27 cellular contexts compared by ENCODE assay signal in the genomic region with DNA sequence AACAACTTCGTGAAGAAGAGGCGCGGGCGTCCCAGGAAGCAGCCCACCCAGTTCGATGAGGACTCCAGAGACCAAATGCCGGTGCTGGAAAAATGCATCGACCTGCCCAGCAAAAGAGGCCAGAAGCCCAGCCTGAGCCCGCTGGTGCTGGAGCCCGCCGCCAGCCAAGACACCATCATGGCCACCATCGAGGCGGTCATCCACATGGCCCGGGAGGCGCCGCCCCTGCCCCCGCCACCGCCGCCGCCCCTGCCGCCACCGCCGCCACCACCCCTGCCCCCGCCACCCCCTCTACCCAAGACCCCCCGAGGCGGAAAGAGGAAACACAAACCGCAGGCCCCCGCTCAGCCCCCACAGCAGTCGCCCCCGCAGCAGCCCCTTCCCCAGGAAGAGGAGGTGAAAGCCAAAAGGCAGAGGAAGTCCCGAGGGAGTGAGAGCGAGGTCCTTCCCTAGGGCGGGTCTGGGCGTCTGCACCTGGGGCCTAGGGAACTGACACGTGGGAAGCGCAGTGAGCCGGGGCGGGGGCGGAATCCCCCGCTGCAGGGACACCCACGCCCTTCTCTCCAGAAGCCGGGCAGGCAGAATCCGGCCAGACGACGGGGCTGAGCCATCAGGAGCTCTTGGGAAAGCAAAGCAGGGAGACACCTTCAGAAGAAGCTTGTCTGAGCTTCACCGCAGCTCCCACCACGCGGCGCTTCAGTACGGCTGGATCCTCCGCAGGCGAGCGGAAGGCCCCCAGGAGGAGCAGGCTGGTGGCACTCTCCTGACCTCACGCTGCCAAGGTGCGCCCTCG.
DNase-seq lines count a peak whose midpoint lies in the region; ATAC-seq, FAIRE-seq and TF ChIP-seq lines count a peak whose summit lies in the region.
"Had no signal": no experiment of that assay in that cellular context is flagged by ENCODE, and none has a peak within 500 bp of the region (broad histone marks: within the 10 kb centered on the region; RNA-seq: fewer than 3 reads in every experiment).

No MANE protein-coding gene starts in this region.

- TF ChIP-seq POLR2A in H1 (IDR thresholded peaks at IDR 0.05; ENCODE audit: control extremely low read depth in 1 of 2, low read depth in 2 of 2, low read length in 2 of 2) = no peak

- H2BK15ac ChIP-seq in H1 (ENCODE audit: low read length) = no peak overlapping the region

- no peak overlapping the region for H3K4ac ChIP-seq in H1 (replicated peaks; ENCODE audit: insufficient read length, low read depth, low read length)

- FAIRE-seq in H1 (lab: Jason Lieb, UNC) = no peak
- FAIRE-seq in kidney (lab: Jason Lieb, UNC) = no peak
- FAIRE-seq: GM12892, H54 had no signal

- no peak overlapping the region for H3K18ac ChIP-seq in H1 (ENCODE audit: extremely low read depth, low read length)

- peak overlapping the region; percentile 38; the same call in 1 of the 2 replicates for H4K8ac ChIP-seq in H1 (ENCODE audit: extremely low read depth, insufficient read depth, low read length)

- H2BK20ac ChIP-seq in H1 (ENCODE audit: low read length) = no peak overlapping the region

- H2AK5ac ChIP-seq in H1 (ENCODE audit: low read depth, low read length) = no peak overlapping the region

- no peaks in the 10 kb centered on the region for H3K79me2 ChIP-seq in H1 (ENCODE audit: control insufficient read depth in 1 of 2, insufficient read depth in 2 of 2, low read length in 2 of 2)

- no peak overlapping the region for H2BK120ac ChIP-seq in H1 (replicated peaks; ENCODE audit: low read depth, low read length)

- no peak overlapping the region for H4K5ac ChIP-seq in H1 (ENCODE audit: insufficient read length, low read depth, low read length)

- peak overlapping the region; percentile 14; the same call in 1 of the 2 replicates for H3K4me3 ChIP-seq in H7 (ENCODE audit: insufficient read depth, low read depth, low read length)
- H3K4me3 ChIP-seq in H1 (ENCODE audit: extremely low read depth in 1 of 4, insufficient read depth in 2 of 4, low read depth in 3 of 4, low read length in 4 of 4) = no peak overlapping the region
- no peak overlapping the region for H3K4me3 ChIP-seq in kidney (ENCODE audit: low read length in 2 of 2)
- H3K4me3 ChIP-seq in aorta (ENCODE audit: low read length in 2 of 2) = no peak overlapping the region
- H3K4me3 ChIP-seq: SJSA1 had no signal

- H3K4me1 Mint-ChIP-seq in osteocyte (ENCODE audit: unreplicated experiment) = peaks cover 20% of the 10 kb centered on the region
- H3K4me1 Mint-ChIP-seq: CD4-positive, alpha-beta memory T cell had no signal

- no peak overlapping the region for H3K56ac ChIP-seq in H1 (replicated peaks; ENCODE audit: insufficient read length, low read depth, low read length)

- peak; percentile 36 for DNase-seq in H7
- DNase-seq in H1 (ENCODE audit: low read depth in 1 of 2, low spot score in 2 of 2) = no peak
- DNase-seq in kidney = peak; percentile 73
- peak; percentile 82 for DNase-seq in osteocyte (ENCODE audit: extremely low spot score, unreplicated experiment)
- DNase-seq in SKM-1 treated with dmso at 0.1 percent for 144 hours (lab: John Stamatoyannopoulos, UW; ENCODE audit: unreplicated experiment) = no peak
- DNase-seq in aorta = no peak
- DNase-seq: C1 segment of cervical spinal cord; CD4-positive, alpha-beta memory T cell; COR-L47; EL; HFFc6; IMR-90; MM.1S; NCI-H1048; NCI-H1417; NCI-H1694; NCI-H2029 treated with DMSO at 0.1 percent for 48 hours; NCI-H226; NCI-H510A; NCI-H69; Right ventricle myocardium superior; RPMI8226 had no signal

- H3K23me2 ChIP-seq in H1 (ENCODE audit: low read depth, low read length) = no peaks in the 10 kb centered on the region

- no peak overlapping the region for H3K9ac ChIP-seq in H1 (replicated peaks in 1 of 4; ENCODE audit: extremely low read depth in 1 of 4, low read depth in 3 of 4, low read length in 3 of 4)
- H3K9ac ChIP-seq in kidney (ENCODE audit: low read length in 2 of 2) = no peak overlapping the region
- H3K9ac ChIP-seq: KMS-11 had no signal

- H3K27me3 ChIP-seq in H7 (ENCODE audit: control insufficient read depth, insufficient read depth, low read length) (no peaks in the 10 kb centered on the region), H1 (replicated peaks in 1 of 4; ENCODE audit: control insufficient read depth in 3 of 4, extremely low read depth in 1 of 4, insufficient read depth in 3 of 4, low read length in 3 of 4) (no peaks in the 10 kb centered on the region), aorta (ENCODE audit: control insufficient read depth in 1 of 2, insufficient read depth in 2 of 2, low read length in 1 of 2) (no peaks in the 10 kb centered on the region)
- H3K27me3 ChIP-seq: SJSA1 had no signal

- H3K36me3 ChIP-seq in H7 (replicated peaks; ENCODE audit: control insufficient read depth, insufficient read depth, low read length) (no peaks in the 10 kb centered on the region), H1 (ENCODE audit: control insufficient read depth in 2 of 4, insufficient read depth in 4 of 4, low read length in 3 of 4) (no peaks in the 10 kb centered on the region; a peak in 1 of 8 replicates), kidney (ENCODE audit: control insufficient read depth in 1 of 2, insufficient read depth in 2 of 2, low read length in 2 of 2) (peaks cover 0 to 2% of the 10 kb centered on the region in 2 donors), aorta (ENCODE audit: control insufficient read depth in 1 of 2, insufficient read depth in 2 of 2, low read length in 1 of 2) (peaks cover 0 to 2% of the 10 kb centered on the region in 2 donors)
- H3K36me3 ChIP-seq: SJSA1 had no signal

- no peak overlapping the region for H4K91ac ChIP-seq in H1 (replicated peaks; ENCODE audit: insufficient read length, low read length)

- H3K4me3 Mint-ChIP-seq in osteocyte (ENCODE audit: unreplicated experiment) = no peak overlapping the region
- H3K4me3 Mint-ChIP-seq: CD4-positive, alpha-beta memory T cell; HFFc6 had no signal

- no peak overlapping the region for H3K23ac ChIP-seq in H1 (ENCODE audit: insufficient read length)

- CTCF ChIA-PET in H1 (lab: Charles Lee; ENCODE audit: partially characterized antibody) = no interaction called here

- ATAC-seq in aorta (ENCODE audit: low FRiP score) (no peak), HG03460 (IDR thresholded peaks at IDR 0.05; ENCODE audit: unreplicated experiment) (no peak)

- H3K9me3 ChIP-seq in H1 (ENCODE audit: insufficient read depth in 2 of 2, low read depth in 1 of 2, low read length in 1 of 2) (no peaks in the 10 kb centered on the region; a peak in 1 of 4 replicates), kidney (ENCODE audit: control insufficient read depth in 1 of 2, low read length in 2 of 2) (no peaks in the 10 kb centered on the region), aorta (ENCODE audit: control insufficient read depth, low read length) (no peaks in the 10 kb centered on the region)
- H3K9me3 ChIP-seq: SJSA1 had no signal

- POLR2A ChIA-PET in H1 (lab: Charles Lee; ENCODE audit: partially characterized antibody) = interaction anchor here (0.7 kb wide), 1 partner anchor 10 kb away, joined by 3 read pairs; no protein-coding TSS in a partner anchor

- H2BK5ac ChIP-seq in H1 (ENCODE audit: low read depth, low read length) = no peak overlapping the region

- TF ChIP-seq EP300 in H1 (IDR thresholded peaks at IDR 0.05; ENCODE audit: borderline replicate concordance in 1 of 2, low read depth in 2 of 2, low read length in 2 of 2) = no peak

- no peak overlapping the region for H3K14ac ChIP-seq in H1 (ENCODE audit: insufficient read length)

- 96% methylated on average over 36 of the region's 55 CpGs; no CpG with 5 or more reads in 1 of the 2 experiments for WGBS in H1 (ENCODE audit: extremely low coverage in 1 of 2, insufficient coverage in 1 of 2, insufficient read length in 1 of 2, insufficient replicate concordance in 2 of 2, low coverage in 1 of 2, low lambda C conversion rate in 2 of 2, missing lambda C conversion rate in 1 of 2), 2 experiments
- 86 to 90% methylated on average over 48 to 55 of the region's 55 CpGs for WGBS in aorta, 2 donors

- peaks cover 4% of the 10 kb centered on the region for H3K9me3 Mint-ChIP-seq in osteocyte (ENCODE audit: unreplicated experiment)

- no peaks in the 10 kb centered on the region for H4K20me1 ChIP-seq in H1 (replicated peaks in 1 of 2; ENCODE audit: control insufficient read depth in 1 of 2, insufficient read depth in 2 of 2, low read length in 2 of 2)

- no peaks in the 10 kb centered on the region for H3K79me1 ChIP-seq in H1 (ENCODE audit: low read depth, low read length)

- no peak overlapping the region for H2AFZ ChIP-seq in H1 (ENCODE audit: low read length)

- no peak for TF ChIP-seq RAD21 in H1 (IDR thresholded peaks at IDR 0.05 in 1 of 2, conservative IDR thresholded peaks at IDR 0.05 in 1 of 2; ENCODE audit: low read depth in 2 of 2, low read length in 2 of 2)

- no peak overlapping the region for H3K27ac Mint-ChIP-seq in osteocyte (ENCODE audit: unreplicated experiment)
- H3K27ac Mint-ChIP-seq: CD4-positive, alpha-beta memory T cell; HFFc6 had no signal

- no peaks in the 10 kb centered on the region for H3K27me3 Mint-ChIP-seq in osteocyte (ENCODE audit: unreplicated experiment)
- H3K27me3 Mint-ChIP-seq: CD4-positive, alpha-beta memory T cell had no signal

- intact Hi-C loops in kidney (cut with DNase I) (no loop called here), aorta (cut with DNase I) (no loop called here)

- peaks cover 48% of the 10 kb centered on the region for H3K36me3 Mint-ChIP-seq in osteocyte (ENCODE audit: unreplicated experiment)
- H3K36me3 Mint-ChIP-seq: CD4-positive, alpha-beta memory T cell had no signal

- H3K4me1 ChIP-seq in H1 (replicated peaks in 1 of 4; ENCODE audit: control insufficient read depth in 3 of 4, insufficient read depth in 4 of 4, low read length in 3 of 4) = no peaks in the 10 kb centered on the region; a peak in 1 of 7 replicates
- peaks cover 2 to 19% of the 10 kb centered on the region in 2 donors for H3K4me1 ChIP-seq in kidney (ENCODE audit: control insufficient read depth in 1 of 2, insufficient read depth in 1 of 2, low read depth in 1 of 2, low read length in 2 of 2)
- no peaks in the 10 kb centered on the region for H3K4me1 ChIP-seq in aorta (ENCODE audit: control insufficient read depth in 1 of 2, insufficient read depth in 2 of 2, low read length in 2 of 2)

- H2BK12ac ChIP-seq in H1 (ENCODE audit: low read depth, low read length) = no peak overlapping the region

- no peak overlapping the region for H3K4me2 ChIP-seq in H1 (ENCODE audit: insufficient read depth in 1 of 2, low read depth in 2 of 2, low read length in 2 of 2)
- H3K4me2 ChIP-seq: KMS-11 had no signal

- H3K27ac ChIP-seq in H1 (ENCODE audit: low read depth, low read length) (no peak overlapping the region), kidney (ENCODE audit: low read depth in 2 of 2, low read length in 2 of 2) (no peak overlapping the region), aorta (ENCODE audit: low read depth in 1 of 2, low read length in 2 of 2) (no peak overlapping the region)
- H3K27ac ChIP-seq: KMS-11, SJSA1 had no signal

- no peak for TF ChIP-seq CTCF in H1 (IDR thresholded peaks at IDR 0.05; ENCODE audit: control extremely low read depth in 1 of 3, insufficient read depth in 1 of 3, low read depth in 1 of 3, low read length in 3 of 3)
- no peak for TF ChIP-seq CTCF in kidney (IDR thresholded peaks at IDR 0.05; ENCODE audit: borderline replicate concordance, extremely low read depth, insufficient read depth)
- no peak for TF ChIP-seq CTCF in osteocyte (IDR thresholded peaks at IDR 0.05)

Comparison
In these comparisons a context has a peak if more than half of its experiments do, and no peak if none do; other contexts are left out.
1. DNase-seq: peak in H7 (single experiment), kidney (single experiment) and osteocyte (single experiment); none in H1 (0 of 2), SKM-1 treated with dmso at 0.1 percent for 144 hours (single experiment) and aorta (0 of 2).